ENCODE assay signal across 7 cellular contexts in the genomic region with DNA sequence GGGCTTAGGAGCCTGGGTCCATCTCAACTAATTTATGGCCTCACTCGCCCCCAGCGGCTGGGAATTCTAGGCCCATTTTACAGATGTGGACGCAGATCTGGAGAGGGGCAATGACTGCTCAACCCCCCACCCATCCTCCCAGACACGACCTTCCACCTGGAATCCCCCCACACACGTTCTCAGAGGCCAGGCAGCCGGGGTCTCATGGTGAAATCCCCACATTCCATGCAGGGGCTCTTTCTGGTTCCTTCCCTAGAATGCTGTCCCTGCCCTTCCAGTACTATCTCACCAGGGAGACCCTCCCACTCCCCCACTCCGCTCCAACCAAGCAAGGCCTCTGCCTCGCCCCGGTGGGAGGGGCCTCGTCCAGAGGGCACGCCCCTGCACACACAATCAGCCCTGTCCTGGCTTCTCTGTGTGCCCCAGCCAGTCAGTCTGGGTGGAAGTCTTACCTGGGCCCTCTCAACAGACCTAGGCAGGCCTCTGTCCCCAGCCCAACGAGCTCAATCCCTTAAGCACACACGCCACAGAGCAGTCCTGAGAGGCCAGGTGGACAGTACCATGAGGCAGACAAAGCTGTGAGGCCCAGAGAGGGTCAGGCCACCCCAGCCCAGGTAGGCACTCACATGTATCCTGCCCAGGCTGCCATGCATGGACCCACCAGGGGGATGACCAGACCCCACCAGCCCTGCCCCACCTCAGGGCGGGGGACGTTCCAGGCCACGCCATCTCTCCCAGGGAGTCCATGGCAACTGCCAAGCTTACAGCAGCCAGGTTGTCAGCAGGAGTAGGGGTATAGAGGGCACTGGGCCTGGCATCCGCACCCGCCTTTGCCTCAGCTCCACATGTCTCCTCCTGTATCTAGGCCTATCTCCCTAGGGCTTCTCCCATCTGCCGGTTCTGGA. TPM values are rescaled to one million over a fixed set of nuclear protein-coding genes. Genes with fewer than 3 reads are reported as not detected.
DNase-seq lines count a peak whose midpoint lies in the region; ATAC-seq and TF ChIP-seq lines count a peak whose summit lies in the region.

No MANE protein-coding gene starts in this region.

- TF ChIP-seq CTCF in progenitor cell of endocrine pancreas (IDR thresholded peaks at IDR 0.05; ENCODE audit: unreplicated experiment): no peak

- peaks cover 15% of the 10 kb centered on the region for H3K4me1 Mint-ChIP-seq in progenitor cell of endocrine pancreas (ENCODE audit: low read depth)

- peak overlapping the region; percentile 76 for H3K4me3 Mint-ChIP-seq in progenitor cell of endocrine pancreas (ENCODE audit: low read depth)

- no peaks in the 10 kb centered on the region for H3K27me3 Mint-ChIP-seq in progenitor cell of endocrine pancreas

- no peak for TF ChIP-seq POLR2A in erythroblast (IDR thresholded peaks at IDR 0.05; ENCODE audit: low read length)

- DNase-seq in HUDEP-2 (lab: John Stamatoyannopoulos, UW; ENCODE audit: unreplicated experiment in 76 of 76) (peak in 69 of 76 experiments; percentile 3 to 82 (median 64)), SW480 (ENCODE audit: low spot score) (peak; percentile 58), erythroblast (lab: John Stamatoyannopoulos, UW) (peak; percentile 76 to 78), progenitor cell of endocrine pancreas (ENCODE audit: low spot score, unreplicated experiment) (peak; percentile 67), Ammon's horn (ENCODE audit: low spot score) (no peak), occipital lobe (lab: John Stamatoyannopoulos, UW) (no peak)

- H3K36me3 Mint-ChIP-seq in progenitor cell of endocrine pancreas (ENCODE audit: insufficient read depth): peaks cover 4% of the 10 kb centered on the region

- H3K27ac Mint-ChIP-seq in progenitor cell of endocrine pancreas: peak overlapping the region; percentile 85

- ATAC-seq in HG02623 (IDR thresholded peaks at IDR 0.05; ENCODE audit: unreplicated experiment): no peak

- no peaks in the 10 kb centered on the region for H3K9me3 Mint-ChIP-seq in progenitor cell of endocrine pancreas (ENCODE audit: low read depth)

RNA-seq across cellular contexts. Expression of a gene that starts 1.3 kb away (rescaled TPM):
- total RNA-seq in progenitor cell of endocrine pancreas (24.5 and 26.5 TPM in 2 replicates), occipital lobe (5.9 TPM)

Comparison
In these comparisons a context has a peak if more than half of its experiments do, and no peak if none do; other contexts are left out.
1. DNase-seq: peak in HUDEP-2 (69 of 76), SW480 (single experiment), erythroblast (2 of 2) and progenitor cell of endocrine pancreas (single experiment); none in Ammon's horn (single experiment) and occipital lobe (single experiment).